ENCODE assay signal across 1 cellular context in the genomic region with DNA sequence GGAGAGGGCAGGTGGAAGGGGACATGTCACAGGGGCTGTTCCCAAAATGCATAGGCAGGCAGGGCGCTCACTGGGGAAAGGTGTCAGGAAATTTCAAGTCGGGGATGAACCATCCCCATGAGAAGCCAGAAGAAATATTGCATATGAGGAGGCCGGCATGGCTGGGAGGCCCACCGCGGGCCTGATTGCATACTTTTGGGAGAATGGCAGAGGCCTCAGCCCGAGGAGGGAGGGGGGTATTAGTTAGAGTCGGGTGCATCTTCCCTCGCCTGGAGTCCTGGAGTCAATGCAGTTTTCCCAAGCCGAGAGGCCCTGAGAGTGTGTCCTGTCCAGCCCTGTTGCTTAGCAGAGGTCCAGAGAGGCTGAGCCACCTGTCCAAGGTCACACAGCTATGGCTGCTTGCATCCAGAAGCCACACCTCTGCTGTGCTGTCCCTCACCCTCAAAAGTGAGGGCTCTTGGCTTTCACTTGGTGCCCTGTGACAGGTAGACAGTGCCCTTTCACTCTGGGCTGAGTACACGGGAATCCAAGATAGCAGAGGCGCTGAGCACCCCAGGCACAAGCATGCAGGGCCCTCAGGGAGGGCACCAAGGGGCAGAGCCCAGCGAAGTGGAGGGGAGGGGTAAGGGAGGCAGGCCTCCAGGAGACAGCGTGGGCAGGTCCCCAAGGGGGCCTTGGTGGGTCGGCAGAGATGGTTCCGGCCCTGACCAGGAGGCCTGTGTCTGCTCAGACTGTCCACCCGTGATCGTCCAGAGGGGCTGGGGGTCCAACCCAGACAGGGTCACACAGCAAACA.
TF ChIP-seq lines count a peak whose summit lies in the region.

No MANE protein-coding gene starts in this region.

TF ChIP-seq in H1, 55 proteins besides CTCF, POLR2A, EP300 and RAD21:
- TF ChIP-seq CEBPB (IDR thresholded peaks at IDR 0.05; ENCODE audit: low read depth, low read length) = no peak
- TF ChIP-seq JUN (IDR thresholded peaks at IDR 0.05; ENCODE audit: low read depth, low read length) = no peak
- no peak for TF ChIP-seq TCF12 (IDR thresholded peaks at IDR 0.05; ENCODE audit: low read depth, low read length)
- TF ChIP-seq SIN3A (conservative IDR thresholded peaks at IDR 0.05 in 1 of 2, IDR thresholded peaks at IDR 0.05 in 1 of 2; ENCODE audit: low read depth in 1 of 2, low read length in 2 of 2) = no peak
- no peak for TF ChIP-seq RNF2 (IDR thresholded peaks at IDR 0.05; ENCODE audit: borderline replicate concordance, low read depth, low read length, missing control alignments, poor library complexity, severe bottlenecking)
- TF ChIP-seq CTBP2 (IDR thresholded peaks at IDR 0.05; ENCODE audit: borderline replicate concordance, insufficient read depth, insufficient read length, low read length) = no peak
- TF ChIP-seq KDM5A (IDR thresholded peaks at IDR 0.05; ENCODE audit: low read length) = no peak
- TF ChIP-seq, protein P1, sequence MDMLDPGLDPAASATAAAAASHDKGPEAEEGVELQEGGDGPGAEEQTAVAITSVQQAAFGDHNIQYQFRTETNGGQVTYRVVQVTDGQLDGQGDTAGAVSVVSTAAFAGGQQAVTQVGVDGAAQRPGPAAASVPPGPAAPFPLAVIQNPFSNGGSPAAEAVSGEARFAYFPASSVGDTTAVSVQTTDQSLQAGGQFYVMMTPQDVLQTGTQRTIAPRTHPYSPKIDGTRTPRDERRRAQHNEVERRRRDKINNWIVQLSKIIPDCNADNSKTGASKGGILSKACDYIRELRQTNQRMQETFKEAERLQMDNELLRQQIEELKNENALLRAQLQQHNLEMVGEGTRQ (IDR thresholded peaks at IDR 0.05; ENCODE audit: low read length) = no peak
- no peak for TF ChIP-seq BCL11A (IDR thresholded peaks at IDR 0.05; ENCODE audit: low read depth in 2 of 2, low read length in 2 of 2)
- TF ChIP-seq RFX5 (IDR thresholded peaks at IDR 0.05; ENCODE audit: borderline replicate concordance, low read depth, low read length) = no peak
- TF ChIP-seq CBX8 (IDR thresholded peaks at IDR 0.05; ENCODE audit: borderline replicate concordance, low read depth, low read length) = no peak
